Comparison of ENCODE assay signal across 30 cellular contexts in genomic region chr1:219759095-219759494, GRCh38.
"Had no signal": no experiment of that assay in that cellular context is flagged by ENCODE, and none has a peak within 500 bp of the region (broad histone marks: within the 10 kb centered on the region; RNA-seq: fewer than 3 reads in every experiment).

No MANE protein-coding gene starts in this region.

- H3K4me3 ChIP-seq: neural progenitor cell, ovary, psoas muscle, right lobe of liver, sigmoid colon, suprapubic skin, testis, tibial artery, transverse colon, upper lobe of right lung, uterus had no signal

- H3K79me2 ChIP-seq: parathyroid adenoma had no signal

- H3K27me3 ChIP-seq: neural progenitor cell, ovary, right lobe of liver, sigmoid colon, suprapubic skin, testis, tibial artery, transverse colon, upper lobe of right lung, uterus had no signal

- H3K4me2 ChIP-seq: neural progenitor cell had no signal

- H3K9me3 ChIP-seq: ovary, psoas muscle, right lobe of liver, sigmoid colon, suprapubic skin, testis, tibial artery, transverse colon, upper lobe of right lung, uterus had no signal

- H3K9ac ChIP-seq: neural progenitor cell, parathyroid adenoma had no signal

- H3K4me1 ChIP-seq: neural progenitor cell, parathyroid adenoma, psoas muscle, right lobe of liver, sigmoid colon, testis, tibial artery, transverse colon, upper lobe of right lung, uterus had no signal

- H3K27me3 Mint-ChIP-seq: natural killer cell treated with Interleukin-12 subunit alpha and Interleukin-12 subunit beta and Interleukin-15 and Interleukin-18, amount 100 ng/mL, for 72 hours; stimulated activated naive CD8-positive, alpha-beta T cell treated with anti-CD3 and anti-CD28 coated beads, Interleukin-15, amount 100 ng/mL, for 72 hours; type B pancreatic cell had no signal

- H3K4me3 Mint-ChIP-seq: naive thymus-derived CD8-positive, alpha-beta T cell; natural killer cell treated with Interleukin-12 subunit alpha and Interleukin-12 subunit beta and Interleukin-15 and Interleukin-18, amount 100 ng/mL, for 72 hours; neural progenitor cell; stimulated activated memory B cell treated with anti-CD40 and anti-IgM and Interleukin-4, amounts not matched to agents 10 μg/mL and 1 μg/mL and 100 μg/mL, for 72 hours; stimulated activated naive CD8-positive, alpha-beta T cell treated with anti-CD3 and anti-CD28 coated beads, Interleukin-15, amount 100 ng/mL, for 72 hours; type B pancreatic cell had no signal

- FAIRE-seq: small intestine had no signal

- H3K27ac ChIP-seq: neural progenitor cell, ovary, parathyroid adenoma, psoas muscle, right lobe of liver, sigmoid colon, suprapubic skin, testis, tibial artery, transverse colon, upper lobe of right lung, uterus had no signal

- H3K4me1 Mint-ChIP-seq: naive thymus-derived CD8-positive, alpha-beta T cell; stimulated activated memory B cell treated with anti-CD40 and anti-IgM and Interleukin-4, amounts not matched to agents 10 μg/mL and 1 μg/mL and 100 μg/mL, for 72 hours; stimulated activated naive CD8-positive, alpha-beta T cell treated with anti-CD3 and anti-CD28 coated beads, Interleukin-15, amount 100 ng/mL, for 72 hours had no signal

- H3K27ac Mint-ChIP-seq: naive thymus-derived CD8-positive, alpha-beta T cell; natural killer cell treated with Interleukin-12 subunit alpha and Interleukin-12 subunit beta and Interleukin-15 and Interleukin-18, amount 100 ng/mL, for 72 hours; neural progenitor cell; progenitor cell of endocrine pancreas; stimulated activated memory B cell treated with anti-CD40 and anti-IgM and Interleukin-4, amounts not matched to agents 10 μg/mL and 1 μg/mL and 100 μg/mL, for 72 hours; type B pancreatic cell had no signal

- H2AFZ ChIP-seq: neural progenitor cell, parathyroid adenoma had no signal

- H3K36me3 ChIP-seq: neural progenitor cell, ovary, right lobe of liver, sigmoid colon, suprapubic skin, tibial artery, transverse colon, upper lobe of right lung, uterus had no signal

- H3K36me3 Mint-ChIP-seq: naive thymus-derived CD8-positive, alpha-beta T cell; natural killer cell treated with Interleukin-12 subunit alpha and Interleukin-12 subunit beta and Interleukin-15 and Interleukin-18, amount 100 ng/mL, for 72 hours; neural progenitor cell; stimulated activated memory B cell treated with anti-CD40 and anti-IgM and Interleukin-4, amounts not matched to agents 10 μg/mL and 1 μg/mL and 100 μg/mL, for 72 hours had no signal

- H3K9me3 Mint-ChIP-seq: neural progenitor cell, type B pancreatic cell had no signal

- DNase-seq: naive thymus-derived CD8-positive, alpha-beta T cell; occipital lobe; ovary; posterior cingulate gyrus; psoas muscle; right cardiac atrium; right lobe of liver; sigmoid colon; small intestine; stimulated activated CD4-positive, alpha-beta T cell treated with anti-CD3 and anti-CD28 coated beads, Interleukin-15, amount 100 ng/mL, for 24 hours; stimulated activated CD4-positive, alpha-beta T cell treated with anti-CD3 and anti-CD28 coated beads, Interleukin-2, amount 100 ng/mL, for 24 hours; stimulated activated CD4-positive, alpha-beta T cell treated with anti-CD3 and anti-CD28 coated beads, Interleukin-2, amount 100 ng/mL, for 48 hours; stimulated activated CD4-positive, alpha-beta T cell treated with anti-CD3 and anti-CD28 coated beads, Interleukin-4, amount 100 ng/mL, for 4 hours; stimulated activated CD8-positive, alpha-beta memory T cell treated with anti-CD3 and anti-CD28 coated beads, Interleukin-4, amount 100 ng/mL, for 48 hours; stimulated activated naive CD4-positive, alpha-beta T cell; stimulated activated naive CD8-positive, alpha-beta T cell treated with anti-CD3 and anti-CD28 coated beads, Interleukin-15, amount 100 ng/mL, for 72 hours; stimulated activated naive CD8-positive, alpha-beta T cell treated with anti-CD3 and anti-CD28 coated beads, Interleukin-15, Interleukin-2, amounts not matched to agents 100 U/mL and 50 U/mL, for 24 hours; substantia nigra; testis; tibial artery; transverse colon; upper lobe of right lung; uterus had no signal
